23 cellular contexts compared by ENCODE assay signal in genomic region chr12:25759752-25760151, GRCh38.
A peak's percentile ranks its signal among the peaks of the same experiment; 100 is the strongest.
DNase-seq lines count a peak whose midpoint lies in the region; ATAC-seq, FAIRE-seq and TF ChIP-seq lines count a peak whose summit lies in the region.
"Had no signal": no experiment of that assay in that cellular context is flagged by ENCODE, and none has a peak within 500 bp of the region (broad histone marks: within the 10 kb centered on the region; RNA-seq: fewer than 3 reads in every experiment).

No MANE protein-coding gene starts in this region.

- TF ChIP-seq POLR2A in GM12892 (IDR thresholded peaks at IDR 0.05; ENCODE audit: low read depth, low read length): no peak

- intact Hi-C loops in psoas muscle (cut with DNase I): no loop called here
- intact Hi-C loops in Right ventricle myocardium inferior (cut with DNase I): no loop called here

- H3K36me3 ChIP-seq in psoas muscle (ENCODE audit: insufficient read depth in 1 of 2, low read depth in 1 of 2): no peaks in the 10 kb centered on the region
- H3K36me3 ChIP-seq: BLaER1 had no signal

- WGBS in psoas muscle, 3 donors: 75 to 83% (median 77%) methylated on average over 2 of the region's 2 CpGs

- no peak for ATAC-seq in psoas muscle
- no peak for ATAC-seq in Right ventricle myocardium inferior

- no peaks in the 10 kb centered on the region for H3K9me3 ChIP-seq in psoas muscle
- H3K9me3 ChIP-seq: BLaER1 had no signal

- peaks cover 5% of the 10 kb centered on the region; the same call in 1 of the 2 replicates for H3K36me3 Mint-ChIP-seq in HFFc6 (ENCODE audit: low read depth)
- H3K36me3 Mint-ChIP-seq: CD4-positive, CD25-positive, alpha-beta regulatory T cell had no signal

- H3K9me3 Mint-ChIP-seq in HFFc6: no peaks in the 10 kb centered on the region; the same call in 1 of the 2 replicates

- no peaks in the 10 kb centered on the region for H3K4me1 ChIP-seq in psoas muscle
- H3K4me1 ChIP-seq: BLaER1 had no signal

- TF ChIP-seq CTCF in HFFc6 (IDR thresholded peaks at IDR 0.05) (no peak), psoas muscle (IDR thresholded peaks at IDR 0.05) (no peak)

- H3K27me3 ChIP-seq in psoas muscle (ENCODE audit: insufficient read depth in 3 of 3, low read length in 2 of 3): no peaks in the 10 kb centered on the region
- H3K27me3 ChIP-seq: BLaER1 had no signal

- no peak overlapping the region for H3K4me3 ChIP-seq in psoas muscle
- H3K4me3 ChIP-seq: BLaER1, PC-9 had no signal

- FAIRE-seq in GM12892 (lab: Jason Lieb, UNC): no peak
- FAIRE-seq: GM12891, GM19239 had no signal

- peak; percentile 81 for DNase-seq in EH (ENCODE audit: low read depth)
- DNase-seq in HFFc6: peak; percentile 3
- DNase-seq in astrocyte of the hippocampus (ENCODE audit: low read depth, low spot score): peak; percentile 13
- peak; percentile 6 for DNase-seq in myocyte (ENCODE audit: low read depth)
- no peak for DNase-seq in psoas muscle
- no peak for DNase-seq in Right ventricle myocardium inferior (ENCODE audit: missing footprints)
- no peak for DNase-seq in GM12892 (ENCODE audit: insufficient read length)
- DNase-seq: CD4-positive, CD25-positive, alpha-beta regulatory T cell; DMS53; GF-D8; H7; KG1; MM.1S; NCI-H1694; NCI-H2081; NCI-H2227 treated with DMSO at 0.1 percent for 48 hours; NCI-H526 treated with DMSO at 0.1 percent for 48 hours; PC-9; RPMI8226; SHP77 had no signal

- H3K4me1 Mint-ChIP-seq in HFFc6 (ENCODE audit: low read depth): peaks cover 38% of the 10 kb centered on the region
- H3K4me1 Mint-ChIP-seq: CD4-positive, CD25-positive, alpha-beta regulatory T cell had no signal

- H3K27me3 Mint-ChIP-seq in HFFc6 (ENCODE audit: insufficient read depth): no peaks in the 10 kb centered on the region

- 0 out of 2 replicates have a peak overlapping the region, but pooled peaks have one; percentile 33 for H3K4me3 Mint-ChIP-seq in HFFc6
- H3K4me3 Mint-ChIP-seq: CD4-positive, CD25-positive, alpha-beta regulatory T cell had no signal

- H3K27ac ChIP-seq in psoas muscle: no peak overlapping the region
- H3K27ac ChIP-seq: BLaER1, PC-9 had no signal

- peak overlapping the region; percentile 25; the same call in 1 of the 2 replicates for H3K27ac Mint-ChIP-seq in HFFc6

Comparison
In these comparisons a context has a peak if more than half of its experiments do, and no peak if none do; other contexts are left out.
1. DNase-seq: peak in EH (single experiment), HFFc6 (single experiment), astrocyte of the hippocampus (single experiment) and myocyte (single experiment); none in psoas muscle (0 of 2), Right ventricle myocardium inferior (single experiment) and GM12892 (single experiment).